Comparison of ENCODE assay signal across 20 cellular contexts in the genomic region with DNA sequence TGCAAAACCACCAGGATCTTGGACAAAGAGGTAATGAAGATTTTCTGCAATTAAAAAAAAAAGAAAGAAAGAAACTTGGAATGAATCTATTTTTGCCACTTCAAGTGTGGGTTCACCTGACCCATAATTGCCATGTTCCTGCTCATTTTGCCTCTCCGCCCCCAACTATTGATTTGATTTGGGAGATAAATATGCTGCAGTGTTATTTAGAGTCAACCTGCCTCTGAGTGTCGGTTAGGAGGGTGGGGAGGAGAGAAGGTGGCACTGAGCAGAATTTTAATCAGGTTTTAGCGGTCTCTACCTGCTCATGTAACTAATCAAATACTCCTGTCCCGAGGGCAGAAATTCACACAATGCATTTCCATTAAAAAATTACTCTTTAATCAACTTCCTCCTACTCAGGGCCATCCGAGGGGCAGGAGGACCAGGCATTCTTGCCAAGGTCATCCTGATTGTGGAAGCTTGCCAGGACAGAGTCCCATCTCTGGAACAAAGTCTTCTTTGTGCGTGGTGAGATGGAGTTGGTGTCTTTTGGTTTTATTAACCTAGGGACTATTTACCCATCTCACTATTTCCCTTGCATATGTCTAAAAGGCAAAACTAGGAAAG.
DNase-seq lines count a peak whose midpoint lies in the region; ATAC-seq and TF ChIP-seq lines count a peak whose summit lies in the region.
"Had no signal": no experiment of that assay in that cellular context is flagged by ENCODE, and none has a peak within 500 bp of the region (broad histone marks: within the 10 kb centered on the region; RNA-seq: fewer than 3 reads in every experiment).

No MANE protein-coding gene starts in this region.

- H4K20me1 ChIP-seq in DND-41 (ENCODE audit: insufficient read depth, low read length) = no peaks in the 10 kb centered on the region

- peaks cover 89% of the 10 kb centered on the region for H3K79me2 ChIP-seq in DND-41 (ENCODE audit: insufficient read depth, low read length)

- peak overlapping the region; percentile 70 for H3K4me2 ChIP-seq in DND-41 (ENCODE audit: insufficient read depth, low read length)

- peak overlapping the region in 1 of 2 experiments; percentile 61; a peak in 2 of 4 replicates for H3K4me3 ChIP-seq in DND-41 (ENCODE audit: low read depth in 1 of 2, low read length in 2 of 2)
- no peak overlapping the region for H3K4me3 ChIP-seq in right lobe of liver
- H3K4me3 ChIP-seq in transverse colon = no peak overlapping the region
- H3K4me3 ChIP-seq: GM12878, K562 had no signal

- no peak overlapping the region for H2AFZ ChIP-seq in DND-41 (ENCODE audit: low read depth, low read length)

- H3K27ac ChIP-seq in DND-41 (ENCODE audit: low read length) = peak overlapping the region; percentile 98
- H3K27ac ChIP-seq in right lobe of liver = no peak overlapping the region
- H3K27ac ChIP-seq in transverse colon = no peak overlapping the region
- H3K27ac ChIP-seq: 22Rv1 had no signal

- TF ChIP-seq CTCF in DND-41 (IDR thresholded peaks at IDR 0.05; ENCODE audit: borderline replicate concordance, extremely low read depth, low read length, poor library complexity, severe bottlenecking) (no peak), right lobe of liver (IDR thresholded peaks at IDR 0.05) (no peak), GM13976 (IDR thresholded peaks at IDR 0.05; ENCODE audit: borderline replicate concordance, control extremely low read depth, extremely low read depth, insufficient read depth, missing control alignments) (no peak), transverse colon (IDR thresholded peaks at IDR 0.05) (no peak)

- ATAC-seq in DND-41 (ENCODE audit: insufficient read depth, low read depth) (no peak), right lobe of liver (peak; percentile 31 to 48 (median 42)), HG03521 (IDR thresholded peaks at IDR 0.05; ENCODE audit: unreplicated experiment) (no peak)
- ATAC-seq: GM12878, K562, Right ventricle myocardium inferior had no signal

- 20% methylated on average over 6 of the region's 6 CpGs for WGBS in right lobe of liver (ENCODE audit: insufficient coverage, low coverage, low lambda C conversion rate, missing lambda C conversion rate)
- 50 to 64% methylated on average over 2 to 6 of the region's 6 CpGs for WGBS in transverse colon (ENCODE audit: low coverage in 1 of 2), 2 donors

- peak overlapping the region; percentile 73 for H3K9ac ChIP-seq in DND-41 (ENCODE audit: low read depth, low read length)

- intact Hi-C loops in right lobe of liver (cut with DNase I) = loop anchor here in 1 of 2 donors (10.0 kb wide), 1 partner anchor 194 kb away; no protein-coding TSS in a partner anchor
- intact Hi-C loops in transverse colon (cut with DNase I; ENCODE audit: low total_unique reads) = no loop called here

- H3K27me3 ChIP-seq in DND-41 (ENCODE audit: insufficient read depth, low read length, poor library complexity) (no peaks in the 10 kb centered on the region), right lobe of liver (no peaks in the 10 kb centered on the region), transverse colon (no peaks in the 10 kb centered on the region)

- peaks cover 55% of the 10 kb centered on the region for H3K36me3 ChIP-seq in DND-41 (ENCODE audit: insufficient read depth, low read length)
- H3K36me3 ChIP-seq in right lobe of liver = no peaks in the 10 kb centered on the region
- no peaks in the 10 kb centered on the region for H3K36me3 ChIP-seq in transverse colon

- TF ChIP-seq EP300 in transverse colon (IDR thresholded peaks at IDR 0.05; ENCODE audit: low read depth) = no peak

- H3K9me3 ChIP-seq in DND-41 (ENCODE audit: insufficient read depth, low read length, severe bottlenecking) (no peaks in the 10 kb centered on the region), right lobe of liver (no peaks in the 10 kb centered on the region), transverse colon (no peaks in the 10 kb centered on the region)

- peaks cover 100% of the 10 kb centered on the region for H3K4me1 ChIP-seq in DND-41 (ENCODE audit: insufficient read depth, low read length)
- peaks cover 0 to 4% (median 0%) of the 10 kb centered on the region in 4 donors for H3K4me1 ChIP-seq in right lobe of liver
- no peaks in the 10 kb centered on the region for H3K4me1 ChIP-seq in transverse colon

- in situ Hi-C loops in GM13976 (cut with MboI; ENCODE audit: low sequenced_read_pairs, unreplicated experiment) (no loop called here), transverse colon (cut with MboI; ENCODE audit: low pct_ligation_motif_present in 1 of 4, low pct_unique_long_range_greater_than_20kb in 1 of 4, low sequenced_read_pairs in 3 of 4) (no loop called here)

- DNase-seq in DMS153 (lab: John Stamatoyannopoulos, UW) = peak; percentile 17
- DNase-seq in DMS153 treated with DMSO at 0.1 percent for 48 hours (lab: John Stamatoyannopoulos, UW; ENCODE audit: unreplicated experiment) = no peak
- DNase-seq in DND-41 = no peak
- DNase-seq in right lobe of liver = peak in 1 of 3 donors; percentile 31
- DNase-seq in superior temporal gyrus (ENCODE audit: extremely low spot score) = peak; percentile 22
- no peak for DNase-seq in GM13976 (ENCODE audit: low spot score)
- DNase-seq in transverse colon = no peak
- DNase-seq: AML-193, DMS 273 treated with DMSO at 0.1 percent for 48 hours, GOT3, NCI-H1105 treated with DMSO at 0.1 percent for 48 hours, NCI-H187, NCI-H2107, NCI-H446, NCI-H526 treated with DMSO at 0.1 percent for 48 hours had no signal

- TF ChIP-seq POLR2A in right lobe of liver (IDR thresholded peaks at IDR 0.05) (no peak), transverse colon (IDR thresholded peaks at IDR 0.05) (no peak)

Comparison
In these comparisons a context has a peak if more than half of its experiments do, and no peak if none do; other contexts are left out.
1. DNase-seq: peak in DMS153 (single experiment) and superior temporal gyrus (single experiment); none in DMS153 treated with DMSO at 0.1 percent for 48 hours (single experiment), DND-41 (single experiment), GM13976 (single experiment) and transverse colon (single experiment).
2. ATAC-seq: peak in right lobe of liver (4 of 4); none in DND-41 (single experiment) and HG03521 (single experiment).